Comparison of ENCODE assay signal across 1 cellular context in the genomic region with DNA sequence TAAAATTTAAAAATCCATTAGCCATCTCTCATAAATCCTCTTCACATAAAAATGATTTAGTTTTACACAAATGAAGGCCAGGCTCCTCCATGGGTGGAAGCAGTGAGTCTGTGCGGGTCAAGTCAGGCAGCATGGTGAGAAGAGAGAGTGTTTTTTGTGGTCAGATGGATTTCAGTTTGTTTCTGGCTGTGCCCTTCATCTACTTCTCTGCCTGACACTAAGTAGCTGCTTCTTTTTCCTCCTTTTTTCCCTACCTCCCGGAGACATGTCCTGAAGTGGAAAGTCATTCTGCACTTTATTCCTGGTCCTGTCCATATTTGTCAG.
TF ChIP-seq lines count a peak whose summit lies in the region.

No MANE protein-coding gene starts in this region.

TF ChIP-seq in SK-N-SH treated with all-trans-retinoic acid at 6 μM for 48 hours, 23 proteins besides CTCF, POLR2A, EP300 and RAD21 (continued from another document):
- TF ChIP-seq TOX (CRISPR knock-in tag; IDR thresholded peaks at IDR 0.05; ENCODE audit: borderline replicate concordance) = no peak
- TF ChIP-seq ISL1 (CRISPR knock-in tag; IDR thresholded peaks at IDR 0.05) = no peak
- no peak for TF ChIP-seq POU6F1 (CRISPR knock-in tag; IDR thresholded peaks at IDR 0.05; ENCODE audit: borderline replicate concordance, low read depth)
- TF ChIP-seq, protein P1, sequence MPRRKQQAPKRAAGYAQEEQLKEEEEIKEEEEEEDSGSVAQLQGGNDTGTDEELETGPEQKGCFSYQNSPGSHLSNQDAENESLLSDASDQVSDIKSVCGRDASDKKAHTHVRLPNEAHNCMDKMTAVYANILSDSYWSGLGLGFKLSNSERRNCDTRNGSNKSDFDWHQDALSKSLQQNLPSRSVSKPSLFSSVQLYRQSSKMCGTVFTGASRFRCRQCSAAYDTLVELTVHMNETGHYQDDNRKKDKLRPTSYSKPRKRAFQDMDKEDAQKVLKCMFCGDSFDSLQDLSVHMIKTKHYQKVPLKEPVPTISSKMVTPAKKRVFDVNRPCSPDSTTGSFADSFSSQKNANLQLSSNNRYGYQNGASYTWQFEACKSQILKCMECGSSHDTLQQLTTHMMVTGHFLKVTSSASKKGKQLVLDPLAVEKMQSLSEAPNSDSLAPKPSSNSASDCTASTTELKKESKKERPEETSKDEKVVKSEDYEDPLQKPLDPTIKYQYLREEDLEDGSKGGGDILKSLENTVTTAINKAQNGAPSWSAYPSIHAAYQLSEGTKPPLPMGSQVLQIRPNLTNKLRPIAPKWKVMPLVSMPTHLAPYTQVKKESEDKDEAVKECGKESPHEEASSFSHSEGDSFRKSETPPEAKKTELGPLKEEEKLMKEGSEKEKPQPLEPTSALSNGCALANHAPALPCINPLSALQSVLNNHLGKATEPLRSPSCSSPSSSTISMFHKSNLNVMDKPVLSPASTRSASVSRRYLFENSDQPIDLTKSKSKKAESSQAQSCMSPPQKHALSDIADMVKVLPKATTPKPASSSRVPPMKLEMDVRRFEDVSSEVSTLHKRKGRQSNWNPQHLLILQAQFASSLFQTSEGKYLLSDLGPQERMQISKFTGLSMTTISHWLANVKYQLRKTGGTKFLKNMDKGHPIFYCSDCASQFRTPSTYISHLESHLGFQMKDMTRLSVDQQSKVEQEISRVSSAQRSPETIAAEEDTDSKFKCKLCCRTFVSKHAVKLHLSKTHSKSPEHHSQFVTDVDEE (CRISPR knock-in tag; IDR thresholded peaks at IDR 0.05) = no peak
